Comparison of ENCODE assay signal across 8 cellular contexts in the genomic region with DNA sequence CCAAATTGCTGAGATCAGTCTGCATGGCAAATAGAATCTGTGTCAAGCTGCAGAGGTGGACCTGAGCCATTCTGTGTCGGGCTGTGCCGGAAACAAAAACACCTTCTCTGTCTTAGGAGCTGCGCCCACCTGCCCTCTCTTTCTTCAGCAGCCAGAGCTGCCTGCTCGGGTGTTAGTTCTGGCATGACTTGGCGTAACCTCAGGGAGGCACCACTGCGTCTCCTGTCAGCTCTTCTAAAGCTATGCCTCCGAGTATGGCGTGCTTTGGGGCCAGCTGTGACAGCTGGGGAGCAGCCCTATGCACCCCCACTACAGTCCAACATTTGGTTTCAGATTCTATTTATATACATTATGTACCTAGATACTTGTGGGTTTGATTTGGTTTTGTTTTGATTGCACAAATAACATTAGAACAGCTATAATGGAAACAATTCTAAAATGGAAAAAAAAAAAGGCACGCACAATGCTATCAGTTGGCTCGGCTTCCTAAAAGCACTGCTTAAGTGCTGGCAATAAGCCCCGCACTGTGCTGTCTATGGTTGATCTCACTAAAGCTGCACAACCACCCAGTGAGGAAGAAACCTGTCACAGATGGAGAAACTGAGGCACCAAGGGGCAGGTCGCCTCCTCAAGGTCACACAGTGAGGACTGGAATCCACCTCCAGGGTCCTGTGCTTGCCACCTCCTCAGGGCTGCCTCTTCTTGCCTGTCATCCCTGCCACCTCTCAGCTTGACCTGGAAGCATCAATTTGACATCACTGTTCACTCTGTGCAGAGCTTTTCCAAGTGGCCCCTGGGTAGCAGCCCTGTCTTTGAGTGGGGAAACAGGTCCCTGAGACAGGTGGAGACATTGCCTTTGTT. TPM values are rescaled to one million over a fixed set of nuclear protein-coding genes. Genes with fewer than 3 reads are reported as not detected.
DNase-seq lines count a peak whose midpoint lies in the region; ATAC-seq and TF ChIP-seq lines count a peak whose summit lies in the region.

No MANE protein-coding gene starts in this region.

- H2AFZ ChIP-seq in fibroblast of lung (ENCODE audit: low read length): no peak overlapping the region

- peak overlapping the region; percentile 66 to 91 (median 78) for H3K4me3 Mint-ChIP-seq in CD4-positive, CD25-positive, alpha-beta regulatory T cell
- H3K4me3 Mint-ChIP-seq in activated CD4-positive, alpha-beta T cell treated with anti-CD3 and anti-CD28 coated beads, Interleukin-2, amount 10 ng/mL, durations not matched to agents 24 days and 14 days: peak overlapping the region; percentile 71

- ATAC-seq in CD4-positive, CD25-positive, alpha-beta regulatory T cell (ENCODE audit: low read depth in 2 of 2): peak; percentile 84 to 89
- peak; percentile 90 for ATAC-seq in GM19324 (IDR thresholded peaks at IDR 0.05; ENCODE audit: low FRiP score, unreplicated experiment)
- peak; percentile 98 for ATAC-seq in HG03175 (IDR thresholded peaks at IDR 0.05; ENCODE audit: unreplicated experiment)

- H3K27me3 Mint-ChIP-seq in CD4-positive, CD25-positive, alpha-beta regulatory T cell: peaks cover 9% of the 10 kb centered on the region
- no peaks in the 10 kb centered on the region for H3K27me3 Mint-ChIP-seq in activated CD4-positive, alpha-beta T cell treated with anti-CD3 and anti-CD28 coated beads, Interleukin-2, amount 10 ng/mL, durations not matched to agents 24 days and 14 days

- peaks cover 20% of the 10 kb centered on the region for H3K4me1 ChIP-seq in CD4-positive, CD25-positive, alpha-beta regulatory T cell (ENCODE audit: control insufficient read depth, insufficient read depth, low read length, poor library complexity, severe bottlenecking)
- H3K4me1 ChIP-seq in fibroblast of lung (ENCODE audit: control insufficient read depth, extremely low read depth, insufficient read depth, low read length): peaks cover 9% of the 10 kb centered on the region

- TF ChIP-seq CTCF in fibroblast of lung (conservative IDR thresholded peaks at IDR 0.05 in 1 of 2, IDR thresholded peaks at IDR 0.05 in 1 of 2; ENCODE audit: low read depth in 1 of 2, low read length in 2 of 2): no peak

- H3K4me2 ChIP-seq in fibroblast of lung (ENCODE audit: extremely low read depth, insufficient read depth, low read length): no peak overlapping the region

- H3K36me3 ChIP-seq in CD4-positive, CD25-positive, alpha-beta regulatory T cell (ENCODE audit: control insufficient read depth, insufficient read depth, low read length): no peaks in the 10 kb centered on the region
- H3K36me3 ChIP-seq in fibroblast of lung (ENCODE audit: control insufficient read depth, insufficient read depth, low read length): no peaks in the 10 kb centered on the region

- H3K27ac ChIP-seq in CD4-positive, CD25-positive, alpha-beta regulatory T cell (ENCODE audit: insufficient read depth, low read length, poor library complexity, severe bottlenecking): peak overlapping the region; percentile 48
- H3K27ac ChIP-seq in fibroblast of lung (ENCODE audit: insufficient read depth, low read length): no peak overlapping the region

- DNase-seq in CD4-positive, CD25-positive, alpha-beta regulatory T cell: peak in 2 of 3 donors; percentile 63 to 83
- peak; percentile 92 for DNase-seq in activated CD4-positive, alpha-beta T cell treated with anti-CD3 and anti-CD28 coated beads, Interleukin-2, amount 10 ng/mL, durations not matched to agents 24 days and 14 days
- peak; percentile 15 to 41 for DNase-seq in fibroblast of lung (ENCODE audit: low read depth in 2 of 2)
- DNase-seq in stimulated activated CD4-positive, alpha-beta T cell treated with anti-CD3 and anti-CD28 coated beads, Interleukin-15, amount 100 ng/mL, for 24 hours: peak; percentile 87
- no peak for DNase-seq in kidney tubule cell (ENCODE audit: low spot score)
- DNase-seq in NCI-H187 (lab: John Stamatoyannopoulos, UW): no peak

- peak overlapping the region; percentile 0 to 93 (median 70) for H3K27ac Mint-ChIP-seq in CD4-positive, CD25-positive, alpha-beta regulatory T cell
- peak overlapping the region; percentile 98 for H3K27ac Mint-ChIP-seq in activated CD4-positive, alpha-beta T cell treated with anti-CD3 and anti-CD28 coated beads, Interleukin-2, amount 10 ng/mL, durations not matched to agents 24 days and 14 days

- H3K36me3 Mint-ChIP-seq in CD4-positive, CD25-positive, alpha-beta regulatory T cell: no peaks in the 10 kb centered on the region
- H3K36me3 Mint-ChIP-seq in activated CD4-positive, alpha-beta T cell treated with anti-CD3 and anti-CD28 coated beads, Interleukin-2, amount 10 ng/mL, durations not matched to agents 24 days and 14 days (ENCODE audit: low read depth): no peaks in the 10 kb centered on the region

- no peaks in the 10 kb centered on the region for H3K27me3 ChIP-seq in CD4-positive, CD25-positive, alpha-beta regulatory T cell (ENCODE audit: control insufficient read depth, insufficient read depth, low read length)
- no peaks in the 10 kb centered on the region for H3K27me3 ChIP-seq in fibroblast of lung (ENCODE audit: control insufficient read depth, insufficient read depth, low read length)

- no peaks in the 10 kb centered on the region for H3K79me2 ChIP-seq in fibroblast of lung (ENCODE audit: control insufficient read depth, insufficient read depth, low read length)

- H3K4me3 ChIP-seq in CD4-positive, CD25-positive, alpha-beta regulatory T cell (ENCODE audit: low read depth, low read length): peak overlapping the region; percentile 64
- H3K4me3 ChIP-seq in fibroblast of lung (replicated peaks in 1 of 4; ENCODE audit: control extremely low read depth in 1 of 4, insufficient read depth in 1 of 4, low read depth in 3 of 4, low read length in 4 of 4): no peak overlapping the region

- H3K9me3 ChIP-seq in CD4-positive, CD25-positive, alpha-beta regulatory T cell (ENCODE audit: control insufficient read depth in 2 of 2, low read length in 2 of 2): no peaks in the 10 kb centered on the region
- no peaks in the 10 kb centered on the region for H3K9me3 ChIP-seq in fibroblast of lung (ENCODE audit: control insufficient read depth, insufficient read depth, low read depth, low read length)

- H3K9me3 Mint-ChIP-seq in CD4-positive, CD25-positive, alpha-beta regulatory T cell: no peaks in the 10 kb centered on the region
- H3K9me3 Mint-ChIP-seq in activated CD4-positive, alpha-beta T cell treated with anti-CD3 and anti-CD28 coated beads, Interleukin-2, amount 10 ng/mL, durations not matched to agents 24 days and 14 days: no peaks in the 10 kb centered on the region

- no peaks in the 10 kb centered on the region for H4K20me1 ChIP-seq in fibroblast of lung (ENCODE audit: control insufficient read depth, extremely low read depth, insufficient read depth, low read length)

- no peak overlapping the region for H3K9ac ChIP-seq in fibroblast of lung (ENCODE audit: insufficient read depth, low read length)

- H3K4me1 Mint-ChIP-seq in CD4-positive, CD25-positive, alpha-beta regulatory T cell: peaks cover 13 to 33% (median 17%) of the 10 kb centered on the region in 4 donors
- peaks cover 45% of the 10 kb centered on the region for H3K4me1 Mint-ChIP-seq in activated CD4-positive, alpha-beta T cell treated with anti-CD3 and anti-CD28 coated beads, Interleukin-2, amount 10 ng/mL, durations not matched to agents 24 days and 14 days

- intact Hi-C loops in activated CD4-positive, alpha-beta T cell treated with anti-CD3 and anti-CD28 coated beads, Interleukin-2, amount 10 ng/mL, durations not matched to agents 24 days and 14 days (cut with micrococcal nuclease): loop anchor here (1.0 to 10.0 kb wide), 7 partner anchors 7 to 995 kb away; a partner anchor contains a TSS

RNA-seq across cellular contexts. Expression of a gene that starts 18.7 kb away (rescaled TPM):
- total RNA-seq in CD4-positive, CD25-positive, alpha-beta regulatory T cell: 1.2 TPM
- under 1 TPM in 3 of 4 donors, not detected in 1; 0.16 to 0.48 (median 0.33) TPM for polyA plus RNA-seq in CD4-positive, CD25-positive, alpha-beta regulatory T cell
- total RNA-seq in activated CD4-positive, alpha-beta T cell treated with anti-CD3 and anti-CD28 coated beads, Interleukin-2, amount 10 ng/mL, durations not matched to agents 24 days and 14 days: 3.8 and 4.8 TPM in 2 replicates
- total RNA-seq in fibroblast of lung: 0.51 and 1.8 TPM in 2 replicates
- 1.6 and 7.2 TPM in 2 replicates for polyA plus RNA-seq in fibroblast of lung
- 4.4 and 12.2 TPM in 2 replicates for polyA plus RNA-seq in fibroblast of lung (2012)
- 10.7 and 27.9 TPM in 2 replicates for polyA minus RNA-seq in fibroblast of lung (ENCODE audit: low replicate concordance)

RNA-seq across cellular contexts. Expression of a gene that starts 58.3 kb away (rescaled TPM):
- total RNA-seq in CD4-positive, CD25-positive, alpha-beta regulatory T cell: 0.32 TPM
- polyA plus RNA-seq in CD4-positive, CD25-positive, alpha-beta regulatory T cell: not detected
- total RNA-seq in activated CD4-positive, alpha-beta T cell treated with anti-CD3 and anti-CD28 coated beads, Interleukin-2, amount 10 ng/mL, durations not matched to agents 24 days and 14 days: not detected in 2 replicates
- not detected in 2 replicates for total RNA-seq in fibroblast of lung
- polyA plus RNA-seq in fibroblast of lung: not detected in 2 replicates
- polyA plus RNA-seq in fibroblast of lung (2012): not detected in 2 replicates
- polyA minus RNA-seq in fibroblast of lung (ENCODE audit: low replicate concordance): not detected in 2 replicates

Comparison
In these comparisons a context has a peak if more than half of its experiments do, and no peak if none do; other contexts are left out.
1. DNase-seq: peak in CD4-positive, CD25-positive, alpha-beta regulatory T cell (2 of 3), activated CD4-positive, alpha-beta T cell treated with anti-CD3 and anti-CD28 coated beads, Interleukin-2, amount 10 ng/mL, durations not matched to agents 24 days and 14 days (single experiment), fibroblast of lung (2 of 2) and stimulated activated CD4-positive, alpha-beta T cell treated with anti-CD3 and anti-CD28 coated beads, Interleukin-15, amount 100 ng/mL, for 24 hours (single experiment); none in kidney tubule cell (single experiment) and NCI-H187 (0 of 2).
2. Peak in every context shown above with its lines, with median percentiles within 50 percentile points of each other: ATAC-seq.